Comparison of ENCODE assay signal across 27 cellular contexts in the genomic region with DNA sequence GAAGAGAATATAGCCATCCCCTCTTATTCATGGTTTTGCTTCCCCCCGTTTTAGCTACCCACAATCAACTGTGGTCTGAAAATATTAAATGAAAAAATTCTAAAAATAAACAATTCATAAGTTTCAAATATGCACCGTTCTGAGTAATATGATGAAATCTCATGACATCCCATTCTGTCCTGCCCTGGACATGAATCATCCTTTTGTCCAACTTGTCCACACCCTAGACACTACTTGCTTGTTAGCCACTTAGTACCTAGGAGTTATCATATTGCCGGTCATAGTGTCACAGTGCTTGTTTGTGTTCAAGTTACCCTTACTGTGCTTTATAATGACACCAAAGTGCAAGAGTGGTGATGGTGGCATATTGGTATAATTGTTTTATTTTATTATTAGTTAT.
DNase-seq lines count a peak whose midpoint lies in the region; TF ChIP-seq lines count a peak whose summit lies in the region.
"Had no signal": no experiment of that assay in that cellular context is flagged by ENCODE, and none has a peak within 500 bp of the region (broad histone marks: within the 10 kb centered on the region; RNA-seq: fewer than 3 reads in every experiment).

No MANE protein-coding gene starts in this region.

- H3K36me3 Mint-ChIP-seq in progenitor cell of endocrine pancreas (ENCODE audit: insufficient read depth) = no peaks in the 10 kb centered on the region
- H3K36me3 Mint-ChIP-seq: CD14-positive monocyte; immature natural killer cell; mesothelial cell of epicardium; natural killer cell treated with Interleukin-12 subunit alpha and Interleukin-12 subunit beta and Interleukin-15 and Interleukin-18, amount 100 ng/mL, for 72 hours had no signal

- H3K9me3 Mint-ChIP-seq in progenitor cell of endocrine pancreas (ENCODE audit: low read depth) = peaks cover 4% of the 10 kb centered on the region
- H3K9me3 Mint-ChIP-seq: activated T-helper 1 cell treated with anti-CD3 and anti-CD28 coated beads, Interleukin-12 subunit alpha, Interleukin-12 subunit beta, Interleukin-2, Interleukin-4 antibody, amounts not matched to agents 30 ng/mL and 10 ng/mL and 1 ng/mL, durations not matched to agents 14 hours and 24 hours and 36 hours had no signal

- dilution Hi-C loops in mammary epithelial cell (cut with HindIII; ENCODE audit: low sequenced_read_pairs) = no loop called here

- no peaks in the 10 kb centered on the region for H3K9me3 ChIP-seq in mammary epithelial cell (replicated peaks; ENCODE audit: insufficient read depth, low read length)
- H3K9me3 ChIP-seq: left lung, testis, uterus had no signal

- no peaks in the 10 kb centered on the region for H4K20me1 ChIP-seq in mammary epithelial cell (ENCODE audit: insufficient read depth, low read length)

- no peaks in the 10 kb centered on the region for H3K79me2 ChIP-seq in mammary epithelial cell (ENCODE audit: insufficient read depth, low read length)

- 54% methylated on average over 3 of the region's 3 CpGs for WGBS in mammary epithelial cell (ENCODE audit: low coverage, missing lambda C conversion rate)

- H3K27ac Mint-ChIP-seq in progenitor cell of endocrine pancreas = no peak overlapping the region
- H3K27ac Mint-ChIP-seq: activated B cell treated with CpG ODN at 0.5 μM for 24 hours; activated T-helper 1 cell treated with anti-CD3 and anti-CD28 coated beads, Interleukin-12 subunit alpha, Interleukin-12 subunit beta, Interleukin-2, Interleukin-4 antibody, amounts not matched to agents 30 ng/mL and 10 ng/mL and 1 ng/mL, durations not matched to agents 14 hours and 24 hours and 36 hours; CD14-positive monocyte; immature natural killer cell; mesothelial cell of epicardium; natural killer cell treated with Interleukin-12 subunit alpha and Interleukin-12 subunit beta and Interleukin-15 and Interleukin-18, amount 100 ng/mL, for 72 hours had no signal

- H3K36me3 ChIP-seq in mammary epithelial cell (ENCODE audit: insufficient read depth, low read length) = no peaks in the 10 kb centered on the region
- H3K36me3 ChIP-seq: left lung, uterus had no signal

- no peak overlapping the region for H2AFZ ChIP-seq in mammary epithelial cell (ENCODE audit: low read depth, low read length)

- no peak overlapping the region for H3K4me3 ChIP-seq in mammary epithelial cell (replicated peaks in 1 of 3; ENCODE audit: insufficient read depth in 1 of 3, low read depth in 2 of 3, low read length in 3 of 3)
- H3K4me3 ChIP-seq: left lung, testis, uterus had no signal

- no peaks in the 10 kb centered on the region for H3K4me1 Mint-ChIP-seq in progenitor cell of endocrine pancreas (ENCODE audit: low read depth)
- H3K4me1 Mint-ChIP-seq: activated B cell treated with CpG ODN at 0.5 μM for 24 hours, CD14-positive monocyte, immature natural killer cell had no signal

- intact Hi-C loops in mammary epithelial cell (cut with micrococcal nuclease) = no loop called here

- DNase-seq in EL (peak; percentile 20), NCI-H460 (ENCODE audit: extremely low read depth, low read depth) (peak; percentile 73), mammary epithelial cell (peak; percentile 33), foreskin melanocyte (peak; percentile 37), occipital lobe (lab: John Stamatoyannopoulos, UW) (no peak), NOMO-1 treated with DMSO at 0.1 percent for 48 hours (lab: John Stamatoyannopoulos, UW; ENCODE audit: unreplicated experiment) (no peak), progenitor cell of endocrine pancreas (ENCODE audit: low spot score, unreplicated experiment) (no peak), HuH-7 (ENCODE audit: low spot score) (no peak)
- DNase-seq: activated B cell treated with CpG ODN at 0.5 μM for 24 hours; activated naive CD4-positive, alpha-beta T cell treated with anti-CD3 and anti-CD28 coated beads, Interleukin-2, amount 50 U/mL, for 16 hours; anterior cingulate cortex; central memory CD4-positive, alpha-beta T cell; immature natural killer cell; Karpas-422; left lung; NCI-H1092; NCI-H187; NCI-H69; retina; SHP77; T1000; testis; uterus had no signal

- CTCF ChIA-PET in mammary epithelial cell (lab: Charles Lee; ENCODE audit: low non-redundant PET) = no interaction called here

- peaks cover 2% of the 10 kb centered on the region for H3K27me3 ChIP-seq in mammary epithelial cell (ENCODE audit: insufficient read depth, low read length)
- H3K27me3 ChIP-seq: left lung, testis, uterus had no signal

- no TSS peak for BruUV-seq in mammary epithelial cell (replicated peaks; lab: Mats Ljungman, UMichigan)

- no peak overlapping the region for H3K4me2 ChIP-seq in mammary epithelial cell (ENCODE audit: insufficient read depth, low read depth, low read length)

- no peaks in the 10 kb centered on the region for H3K4me1 ChIP-seq in mammary epithelial cell (ENCODE audit: insufficient read depth, low read length)
- H3K4me1 ChIP-seq: left lung, testis, uterus had no signal

- H3K4me3 Mint-ChIP-seq in progenitor cell of endocrine pancreas (ENCODE audit: low read depth) = no peak overlapping the region
- H3K4me3 Mint-ChIP-seq: activated B cell treated with CpG ODN at 0.5 μM for 24 hours; activated T-helper 1 cell treated with anti-CD3 and anti-CD28 coated beads, Interleukin-12 subunit alpha, Interleukin-12 subunit beta, Interleukin-2, Interleukin-4 antibody, amounts not matched to agents 30 ng/mL and 10 ng/mL and 1 ng/mL, durations not matched to agents 14 hours and 24 hours and 36 hours; CD14-positive monocyte; immature natural killer cell; mesothelial cell of epicardium; natural killer cell treated with Interleukin-12 subunit alpha and Interleukin-12 subunit beta and Interleukin-15 and Interleukin-18, amount 100 ng/mL, for 72 hours had no signal

- H3K27me3 Mint-ChIP-seq in progenitor cell of endocrine pancreas = no peaks in the 10 kb centered on the region
- H3K27me3 Mint-ChIP-seq: natural killer cell treated with Interleukin-12 subunit alpha and Interleukin-12 subunit beta and Interleukin-15 and Interleukin-18, amount 100 ng/mL, for 72 hours had no signal

- in situ Hi-C loops in mammary epithelial cell (cut with MboI; ENCODE audit: low sequenced_read_pairs in 2 of 2) = no loop called here

- H3K27ac ChIP-seq in mammary epithelial cell (ENCODE audit: insufficient read depth, low read depth, low read length) = no peak overlapping the region
- H3K27ac ChIP-seq: left lung, testis, uterus had no signal

- H3K9ac ChIP-seq in mammary epithelial cell (ENCODE audit: insufficient read depth, low read length) = no peak overlapping the region

- no peak for TF ChIP-seq CTCF in mammary epithelial cell (conservative IDR thresholded peaks at IDR 0.05 in 1 of 2, IDR thresholded peaks at IDR 0.05 in 1 of 2; ENCODE audit: extremely low read depth in 1 of 2, insufficient read depth in 1 of 2, low read depth in 1 of 2, low read length in 2 of 2)
- no peak for TF ChIP-seq CTCF in progenitor cell of endocrine pancreas (IDR thresholded peaks at IDR 0.05; ENCODE audit: unreplicated experiment)

Comparison
In these comparisons a context has a peak if more than half of its experiments do, and no peak if none do; other contexts are left out.
1. DNase-seq: peak in EL (single experiment), NCI-H460 (single experiment), mammary epithelial cell (single experiment) and foreskin melanocyte (single experiment); none in occipital lobe (single experiment), NOMO-1 treated with DMSO at 0.1 percent for 48 hours (single experiment), progenitor cell of endocrine pancreas (single experiment) and HuH-7 (single experiment).